In the genomic region with DNA sequence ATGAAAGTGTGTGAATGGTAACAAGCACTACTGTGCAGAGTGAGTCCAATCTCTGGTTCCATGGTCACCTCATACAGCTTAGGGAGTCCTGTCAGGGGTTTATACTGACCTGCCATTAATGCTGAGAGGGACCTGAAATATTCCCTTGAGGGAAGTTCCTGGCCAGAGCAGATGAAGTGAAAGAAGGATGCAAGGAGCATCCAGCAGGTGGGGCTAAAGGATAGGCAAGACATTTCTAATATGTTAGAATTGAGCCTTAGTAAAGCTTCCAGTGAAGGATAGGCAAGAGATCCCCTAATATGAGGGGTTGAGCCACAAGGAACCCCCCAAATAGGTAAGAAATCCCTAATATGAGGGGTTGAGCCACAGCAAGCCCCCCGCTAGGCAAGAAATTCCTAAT, we compare ENCODE assay signal across 10 cellular contexts. TPM values are rescaled to one million over a fixed set of nuclear protein-coding genes. Genes with fewer than 3 reads are reported as not detected.
DNase-seq lines count a peak whose midpoint lies in the region; ATAC-seq, FAIRE-seq and TF ChIP-seq lines count a peak whose summit lies in the region.
"Had no signal": no experiment of that assay in that cellular context is flagged by ENCODE, and none has a peak within 500 bp of the region (broad histone marks: within the 10 kb centered on the region; RNA-seq: fewer than 3 reads in every experiment).

No MANE protein-coding gene starts in this region.

- H3K79me2 ChIP-seq in DND-41 (ENCODE audit: insufficient read depth, low read length) (no peaks in the 10 kb centered on the region), GM12878 (ENCODE audit: control insufficient read depth, insufficient read depth, low read length) (no peaks in the 10 kb centered on the region)

- ATAC-seq in DND-41 (ENCODE audit: insufficient read depth, low read depth), result no peak
- no peak for ATAC-seq in IMR-90 (ENCODE audit: low read depth)
- ATAC-seq in GM12878, result no peak
- no peak for ATAC-seq in stimulated activated naive CD8-positive, alpha-beta T cell treated with anti-CD3 and anti-CD28 coated beads, Interleukin-15, Interleukin-2, amounts not matched to agents 100 U/mL and 50 U/mL, for 24 hours
- ATAC-seq in GM21447 (IDR thresholded peaks at IDR 0.05; ENCODE audit: unreplicated experiment), result no peak
- ATAC-seq: natural killer cell; stimulated activated naive CD8-positive, alpha-beta T cell treated with anti-CD3 and anti-CD28 coated beads, Interleukin-15, amount 100 ng/mL, for 72 hours had no signal

- no peak overlapping the region for H3K23ac ChIP-seq in IMR-90 (ENCODE audit: low read depth, low read length)

- no peak overlapping the region for H4K5ac ChIP-seq in IMR-90 (ENCODE audit: low read depth, low read length)

- intact Hi-C loops in IMR-90 (cut with micrococcal nuclease), result loop anchor here (5.0 kb wide), 1 partner anchor 58 kb away; a partner anchor contains a TSS
- intact Hi-C loops in GM12878 (cut with micrococcal nuclease; ENCODE audit: unreplicated experiment), result no loop called here

- dilution Hi-C loops in IMR-90 (cut with HindIII; ENCODE audit: low sequenced_read_pairs, unreplicated experiment), result no loop called here

- H3K9me3 Mint-ChIP-seq in endothelial cell (ENCODE audit: unreplicated experiment) (peaks cover 29% of the 10 kb centered on the region), mesothelial cell of epicardium (peaks cover 63% of the 10 kb centered on the region)

- no peak overlapping the region for H3K4ac ChIP-seq in IMR-90 (ENCODE audit: low read depth, low read length)

- POLR2A ChIA-PET in IMR-90 (lab: Charles Lee; ENCODE audit: unreplicated experiment) (no interaction called here), GM12878 (lab: Charles Lee) (no interaction called here)

- H3K27ac Mint-ChIP-seq in endothelial cell (ENCODE audit: unreplicated experiment) (no peak overlapping the region), mesothelial cell of epicardium (no peak overlapping the region)
- H3K27ac Mint-ChIP-seq: natural killer cell; stimulated activated naive CD8-positive, alpha-beta T cell treated with anti-CD3 and anti-CD28 coated beads, Interleukin-15, amount 100 ng/mL, for 72 hours had no signal

- H2BK15ac ChIP-seq in IMR-90 (ENCODE audit: low read depth, low read length), result no peak overlapping the region

- H3K36me3 Mint-ChIP-seq in endothelial cell (ENCODE audit: low read depth, unreplicated experiment) (peaks cover 20% of the 10 kb centered on the region), mesothelial cell of epicardium (peaks cover 3% of the 10 kb centered on the region)

- TF ChIP-seq POLR2A in IMR-90 (IDR thresholded peaks at IDR 0.05; ENCODE audit: low read depth, low read length), result no peak
- TF ChIP-seq POLR2A in GM12878 (IDR thresholded peaks at IDR 0.05; ENCODE audit: low read depth, low read length), result no peak

- no peak overlapping the region for H2AFZ ChIP-seq in DND-41 (ENCODE audit: low read depth, low read length)
- no peak overlapping the region for H2AFZ ChIP-seq in IMR-90 (replicated peaks; ENCODE audit: low read length, poor library complexity)
- H2AFZ ChIP-seq in GM12878 (ENCODE audit: control insufficient read depth, low read depth, low read length), result no peak overlapping the region

- H2AK5ac ChIP-seq in IMR-90 (ENCODE audit: low read depth, low read length), result no peak overlapping the region

- DNase-seq in DND-41 (peak; percentile 12), IMR-90 (peak; percentile 31), GM12878 (ENCODE audit: low read depth, low spot score) (no peak), medulla oblongata (ENCODE audit: extremely low spot score) (peak; percentile 46), endothelial cell (ENCODE audit: low spot score) (no peak), mesothelial cell of epicardium (ENCODE audit: low spot score in 2 of 2, unreplicated experiment in 2 of 2) (no peak)
- DNase-seq in stimulated activated naive CD8-positive, alpha-beta T cell treated with anti-CD3 and anti-CD28 coated beads, Interleukin-15, Interleukin-2, amounts not matched to agents 100 U/mL and 50 U/mL, for 24 hours, result no peak
- DNase-seq: natural killer cell; stimulated activated naive CD8-positive, alpha-beta T cell treated with anti-CD3 and anti-CD28 coated beads, Interleukin-15, amount 100 ng/mL, for 72 hours had no signal

- H3K4me3 Mint-ChIP-seq in endothelial cell (ENCODE audit: unreplicated experiment) (no peak overlapping the region), mesothelial cell of epicardium (no peak overlapping the region)
- H3K4me3 Mint-ChIP-seq: natural killer cell; stimulated activated naive CD8-positive, alpha-beta T cell treated with anti-CD3 and anti-CD28 coated beads, Interleukin-15, amount 100 ng/mL, for 72 hours had no signal

- no peak overlapping the region for H3K4me3 ChIP-seq in DND-41 (ENCODE audit: low read depth in 1 of 2, low read length in 2 of 2)
- H3K4me3 ChIP-seq in IMR-90 (ENCODE audit: insufficient read depth, low read depth, low read length), result no peak overlapping the region
- H3K4me3 ChIP-seq in GM12878, result no peak overlapping the region

- H3K36me3 ChIP-seq in DND-41 (ENCODE audit: insufficient read depth, low read length) (no peaks in the 10 kb centered on the region), IMR-90 (ENCODE audit: control insufficient read depth, insufficient read depth, low read length) (no peaks in the 10 kb centered on the region), GM12878 (ENCODE audit: control insufficient read depth in 2 of 2, insufficient read depth in 2 of 2, low read length in 1 of 2) (no peaks in the 10 kb centered on the region)

- no peak for TF ChIP-seq EP300 in GM12878 (IDR thresholded peaks at IDR 0.05; ENCODE audit: borderline replicate concordance in 1 of 2, control insufficient read depth in 1 of 2, low read depth in 2 of 2, low read length in 2 of 2)

- no peaks in the 10 kb centered on the region for H3K79me1 ChIP-seq in IMR-90 (ENCODE audit: low read depth in 1 of 2, low read length in 2 of 2)

- H3K9ac ChIP-seq in DND-41 (ENCODE audit: low read depth, low read length) (no peak overlapping the region), IMR-90 (ENCODE audit: low read depth, low read length) (no peak overlapping the region), GM12878 (ENCODE audit: control insufficient read depth, insufficient read depth, low read length) (no peak overlapping the region)

- H3K9me1 ChIP-seq in IMR-90 (ENCODE audit: insufficient read depth, low read length), result no peaks in the 10 kb centered on the region

- no peaks in the 10 kb centered on the region for H3K4me1 ChIP-seq in DND-41 (ENCODE audit: insufficient read depth, low read length)
- H3K4me1 ChIP-seq in IMR-90 (ENCODE audit: control insufficient read depth, insufficient read depth, low read length), result no peaks in the 10 kb centered on the region
- H3K4me1 ChIP-seq in GM12878 (ENCODE audit: control insufficient read depth, insufficient read depth, low read length), result no peaks in the 10 kb centered on the region

- TF ChIP-seq RAD21 in IMR-90 (IDR thresholded peaks at IDR 0.05; ENCODE audit: low read length) (peak; percentile 63), GM12878 (IDR thresholded peaks at IDR 0.05; ENCODE audit: insufficient read depth, low read depth, low read length) (peak; percentile 15; the same call in 1 of the 2 replicates)

- H2BK120ac ChIP-seq in IMR-90 (ENCODE audit: low read depth, low read length), result no peak overlapping the region

- no peak overlapping the region for H3K27ac ChIP-seq in DND-41 (ENCODE audit: low read length)
- no peak overlapping the region for H3K27ac ChIP-seq in IMR-90 (ENCODE audit: insufficient read depth, low read length)
- no peak overlapping the region for H3K27ac ChIP-seq in GM12878 (ENCODE audit: control insufficient read depth, insufficient read depth)

- SMC1A ChIA-PET in GM12878 (lab: Charles Lee; ENCODE audit: uncharacterized antibody, unreplicated experiment), result no interaction called here

- no peak overlapping the region for H4K8ac ChIP-seq in IMR-90 (ENCODE audit: low read depth in 2 of 2, low read length in 2 of 2)

- no peak overlapping the region for H2BK5ac ChIP-seq in IMR-90 (ENCODE audit: low read depth, low read length, poor library complexity, severe bottlenecking)

- H3K56ac ChIP-seq in IMR-90 (ENCODE audit: extremely low read depth, insufficient read depth, low read length), result no peak overlapping the region

- RAD21 ChIA-PET in GM12878 (lab: Charles Lee; ENCODE audit: unreplicated experiment), result no interaction called here

- no peak for FAIRE-seq in GM12878 (lab: Jason Lieb, UNC)

- H4K20me1 ChIP-seq in DND-41 (ENCODE audit: insufficient read depth, low read length) (no peaks in the 10 kb centered on the region), IMR-90 (ENCODE audit: insufficient read depth, low read length) (no peaks in the 10 kb centered on the region), GM12878 (ENCODE audit: control insufficient read depth, insufficient read depth) (no peaks in the 10 kb centered on the region)

- in situ Hi-C loops in IMR-90 (cut with MboI; ENCODE audit: low sequenced_read_pairs) (no loop called here), GM12878 (cut with MboI) (no loop called here)

- CTCF ChIA-PET in IMR-90 (lab: Yijun Ruan, JAX) (no interaction called here), GM12878 (lab: Yijun Ruan, JAX) (interaction anchor here (1.0 kb wide), 1 partner anchor 57 kb away, joined by 3 read pairs; no protein-coding TSS in a partner anchor)

- H3K4me1 Mint-ChIP-seq in endothelial cell (ENCODE audit: unreplicated experiment) (no peaks in the 10 kb centered on the region), mesothelial cell of epicardium (no peaks in the 10 kb centered on the region)
- H3K4me1 Mint-ChIP-seq: natural killer cell; stimulated activated naive CD8-positive, alpha-beta T cell treated with anti-CD3 and anti-CD28 coated beads, Interleukin-15, amount 100 ng/mL, for 72 hours had no signal

- H3K27me3 ChIP-seq in DND-41 (ENCODE audit: insufficient read depth, low read length, poor library complexity), result no peaks in the 10 kb centered on the region
- no peaks in the 10 kb centered on the region for H3K27me3 ChIP-seq in IMR-90 (ENCODE audit: control insufficient read depth, insufficient read depth, low read length)
- no peaks in the 10 kb centered on the region for H3K27me3 ChIP-seq in GM12878 (replicated peaks in 1 of 2; ENCODE audit: control insufficient read depth in 2 of 2, insufficient read depth in 2 of 2, low read length in 1 of 2)

- no peak overlapping the region for H4K91ac ChIP-seq in IMR-90 (ENCODE audit: insufficient read depth, low read depth, low read length)

- BruUV-seq in IMR-90 (replicated peaks; lab: Mats Ljungman, UMichigan) (no TSS peak), GM12878 (replicated peaks; lab: Mats Ljungman, UMichigan) (no TSS peak)

- WGBS in IMR-90 (ENCODE audit: extremely low coverage in 2 of 2, insufficient read length in 1 of 2), 2 experiments, result no CpG with 5 or more reads among the region's 1 CpG
- WGBS in GM12878 (ENCODE audit: insufficient coverage, insufficient replicate concordance, low lambda C conversion rate, missing lambda C conversion rate), result 0% methylated on average over 1 of the region's 1 CpG

- no peak overlapping the region for H3K18ac ChIP-seq in IMR-90 (ENCODE audit: low read depth, low read length)

- no peak overlapping the region for H2AK9ac ChIP-seq in IMR-90 (replicated peaks; ENCODE audit: low read depth, low read length, poor library complexity)

- no peaks in the 10 kb centered on the region for H3K27me3 Mint-ChIP-seq in endothelial cell (ENCODE audit: unreplicated experiment)
- H3K27me3 Mint-ChIP-seq in mesothelial cell of epicardium (ENCODE audit: low read depth), result no peaks in the 10 kb centered on the region
- H3K27me3 Mint-ChIP-seq: stimulated activated naive CD8-positive, alpha-beta T cell treated with anti-CD3 and anti-CD28 coated beads, Interleukin-15, amount 100 ng/mL, for 72 hours had no signal

- H3K9me3 ChIP-seq in DND-41 (ENCODE audit: insufficient read depth, low read length, severe bottlenecking) (peaks cover 27% of the 10 kb centered on the region), IMR-90 (ENCODE audit: control insufficient read depth, insufficient read depth, low read length) (peaks cover 14% of the 10 kb centered on the region), GM12878 (replicated peaks; ENCODE audit: control insufficient read depth, insufficient read depth, low read length) (peaks cover 12% of the 10 kb centered on the region; the same call in 2 of the 3 replicates)

- H3K4me2 ChIP-seq in DND-41 (ENCODE audit: insufficient read depth, low read length) (no peak overlapping the region), IMR-90 (ENCODE audit: low read depth, low read length) (no peak overlapping the region), GM12878 (ENCODE audit: control insufficient read depth, insufficient read depth) (no peak overlapping the region)

- no peak overlapping the region for H2BK20ac ChIP-seq in IMR-90 (ENCODE audit: low read depth, low read length)

- TF ChIP-seq CTCF in DND-41 (IDR thresholded peaks at IDR 0.05; ENCODE audit: borderline replicate concordance, extremely low read depth, low read length, poor library complexity, severe bottlenecking) (peak; percentile 49), IMR-90 (conservative IDR thresholded peaks at IDR 0.05; ENCODE audit: low read depth, low read length) (peak; percentile 41), GM12878 (IDR thresholded peaks at IDR 0.05 in 2 of 3, conservative IDR thresholded peaks at IDR 0.05 in 1 of 3; ENCODE audit: control insufficient read depth in 2 of 3, extremely low read depth in 1 of 3, insufficient read depth in 1 of 3, low read depth in 3 of 3, low read length in 3 of 3) (0 out of 6 replicates have a peak, but pooled peaks of 2 of the 3 experiments have one; percentile 16 to 31), endothelial cell (IDR thresholded peaks at IDR 0.05; ENCODE audit: unreplicated experiment) (no peak), mesothelial cell of epicardium (IDR thresholded peaks at IDR 0.05; ENCODE audit: unreplicated experiment) (no peak)

- H3K14ac ChIP-seq in IMR-90 (replicated peaks; ENCODE audit: low read depth, low read length), result no peak overlapping the region

RNA-seq across cellular contexts. Expression of a gene that starts 25.5 kb away (rescaled TPM):
- total RNA-seq in IMR-90 (2012; rRNA removed), result 1.1 and 1.4 TPM in 2 replicates
- 2.0 and 2.1 TPM in 2 replicates for polyA plus RNA-seq in IMR-90 (2012; rRNA removed)
- 0.75 and 1.0 TPM in 2 replicates for polyA plus RNA-seq in IMR-90 (2012; cell fraction: cytosol; rRNA removed)
- polyA plus RNA-seq in IMR-90 (2012; cell fraction: nucleus; rRNA removed; ENCODE audit: low replicate concordance), result 3.1 and 9.5 TPM in 2 replicates
- total RNA-seq in GM12878 (2013; cell fraction: nucleolus; rRNA removed), result 21.1 and 27.3 TPM in 2 replicates
- 6.6 and 7.8 TPM in 2 replicates for total RNA-seq in GM12878 (2014; rRNA removed)
- 9.5 and 9.7 TPM in 2 replicates for total RNA-seq in GM12878 (2014; rRNA removed; fragmentation: Illumina TruSeq; extraction: Trizol)
- total RNA-seq in GM12878 (2021), result 7.3 and 7.5 TPM in 2 replicates
- polyA plus RNA-seq in GM12878 (2011; ENCODE audit: low read depth), result 7.8 TPM
- 12.0 and 13.7 TPM in 2 replicates for polyA plus RNA-seq in GM12878 (2011; rRNA removed)
- polyA plus RNA-seq in GM12878 (2011; cell fraction: cytosol; rRNA removed), result 13.2 and 13.4 TPM in 2 replicates
- 10.9 and 11.2 TPM in 2 replicates for polyA plus RNA-seq in GM12878 (2011; cell fraction: nucleus; rRNA removed)
- polyA plus RNA-seq in GM12878 (2012), result 6.5 and 9.7 TPM in 2 replicates
- polyA plus RNA-seq in GM12878 (2014; fragmentation: Illumina TruSeq; extraction: Trizol), result 10.0 and 10.4 TPM in 2 replicates
- 10 to 100 TPM in 1 of 2 experiments, 1 to 10 TPM in 1; 9.8 to 16.7 TPM for polyA plus RNA-seq in GM12878 (2014; fragmentation: Nextera tagmentation; extraction: Ambion mirVana)
- polyA plus RNA-seq in GM12878 (2014; rRNA removed), result 11.3 and 13.1 TPM in 2 replicates
- polyA plus RNA-seq in GM12878 (2016; fragmentation: Nextera tagmentation; extraction: Ambion mirVana), result 1 to 10 TPM; 6.3 to 7.1 TPM
- polyA minus RNA-seq in GM12878 (2011; rRNA and poly(A)+ RNA removed), result 20.9 and 21.9 TPM in 2 replicates
- polyA minus RNA-seq in GM12878 (2011; cell fraction: cytosol; rRNA and poly(A)+ RNA removed), result 2.9 and 4.0 TPM in 2 replicates
- 5.4 and 10.3 TPM in 2 replicates for polyA minus RNA-seq in GM12878 (2011; cell fraction: nucleus; rRNA and poly(A)+ RNA removed)
- 7.3 TPM for total RNA-seq in endothelial cell (ENCODE audit: unreplicated experiment)
- 16.9 to 18.6 TPM (median 18.4 TPM) in 3 replicates for total RNA-seq in mesothelial cell of epicardium

RNA-seq across cellular contexts. Expression of a gene that starts 55.5 kb away (rescaled TPM):
- not detected in 2 replicates for total RNA-seq in IMR-90 (2012; rRNA removed)
- polyA plus RNA-seq in IMR-90 (2012; rRNA removed), result not detected in 2 replicates
- not detected in 2 replicates for polyA plus RNA-seq in IMR-90 (2012; cell fraction: cytosol; rRNA removed)
- polyA plus RNA-seq in IMR-90 (2012; cell fraction: nucleus; rRNA removed; ENCODE audit: low replicate concordance), result 0.01 and 0.10 TPM in 2 replicates
- total RNA-seq in GM12878 (2013; cell fraction: nucleolus; rRNA removed), result 2.9 and 4.2 TPM in 2 replicates
- total RNA-seq in GM12878 (2014; rRNA removed), result 0.11 and 0.17 TPM in 2 replicates
- total RNA-seq in GM12878 (2014; rRNA removed; fragmentation: Illumina TruSeq; extraction: Trizol), result 0.49 and 0.60 TPM in 2 replicates
- total RNA-seq in GM12878 (2021), result 0.21 TPM in 2 replicates
- polyA plus RNA-seq in GM12878 (2011; ENCODE audit: low read depth), result not detected
- 0.24 and 0.35 TPM in 2 replicates for polyA plus RNA-seq in GM12878 (2011; rRNA removed)
- 0.03 and 0.08 TPM in 2 replicates for polyA plus RNA-seq in GM12878 (2011; cell fraction: cytosol; rRNA removed)
- polyA plus RNA-seq in GM12878 (2011; cell fraction: nucleus; rRNA removed), result 0.60 and 0.64 TPM in 2 replicates
- 0.10 and 0.39 TPM in 2 replicates for polyA plus RNA-seq in GM12878 (2012)
- 0.16 and 0.44 TPM in 2 replicates for polyA plus RNA-seq in GM12878 (2014; fragmentation: Illumina TruSeq; extraction: Trizol)
- polyA plus RNA-seq in GM12878 (2014; fragmentation: Nextera tagmentation; extraction: Ambion mirVana), result under 1 TPM; 0.08 to 0.15 TPM
- 0.15 and 0.35 TPM in 2 replicates for polyA plus RNA-seq in GM12878 (2014; rRNA removed)
- under 1 TPM in 1 of 2 experiments, not detected in 1; 0.17 TPM for polyA plus RNA-seq in GM12878 (2016; fragmentation: Nextera tagmentation; extraction: Ambion mirVana)
- 0.29 and 0.77 TPM in 2 replicates for polyA minus RNA-seq in GM12878 (2011; rRNA and poly(A)+ RNA removed)
- not detected in 2 replicates for polyA minus RNA-seq in GM12878 (2011; cell fraction: cytosol; rRNA and poly(A)+ RNA removed)
- polyA minus RNA-seq in GM12878 (2011; cell fraction: nucleus; rRNA and poly(A)+ RNA removed), result 0.36 and 1.5 TPM in 2 replicates
- 0.33 TPM for total RNA-seq in endothelial cell (ENCODE audit: unreplicated experiment)
- total RNA-seq in mesothelial cell of epicardium, result 0.72 to 1.3 TPM (median 0.94 TPM) in 3 replicates

RNA-seq across cellular contexts. Expression of a gene that starts 57.3 kb away (rescaled TPM):
- total RNA-seq in IMR-90 (2012; rRNA removed), result 5.6 and 10.6 TPM in 2 replicates
- polyA plus RNA-seq in IMR-90 (2012; rRNA removed), result 4.1 TPM in 2 replicates
- polyA plus RNA-seq in IMR-90 (2012; cell fraction: cytosol; rRNA removed), result 1.2 and 1.3 TPM in 2 replicates
- 0.45 and 2.2 TPM in 2 replicates for polyA plus RNA-seq in IMR-90 (2012; cell fraction: nucleus; rRNA removed; ENCODE audit: low replicate concordance)
- 26.3 and 27.5 TPM in 2 replicates for total RNA-seq in GM12878 (2013; cell fraction: nucleolus; rRNA removed)
- 24.7 and 31.6 TPM in 2 replicates for total RNA-seq in GM12878 (2014; rRNA removed)
- 23.4 and 23.5 TPM in 2 replicates for total RNA-seq in GM12878 (2014; rRNA removed; fragmentation: Illumina TruSeq; extraction: Trizol)
- total RNA-seq in GM12878 (2021), result 21.7 and 21.8 TPM in 2 replicates
- polyA plus RNA-seq in GM12878 (2011; ENCODE audit: low read depth), result 5.8 TPM
- polyA plus RNA-seq in GM12878 (2011; rRNA removed), result 10.9 and 18.2 TPM in 2 replicates
- polyA plus RNA-seq in GM12878 (2011; cell fraction: cytosol; rRNA removed), result 4.5 and 6.2 TPM in 2 replicates
- 7.9 and 10.2 TPM in 2 replicates for polyA plus RNA-seq in GM12878 (2011; cell fraction: nucleus; rRNA removed)
- 8.7 and 12.1 TPM in 2 replicates for polyA plus RNA-seq in GM12878 (2012)
- 18.4 and 20.0 TPM in 2 replicates for polyA plus RNA-seq in GM12878 (2014; fragmentation: Illumina TruSeq; extraction: Trizol)
- polyA plus RNA-seq in GM12878 (2014; fragmentation: Nextera tagmentation; extraction: Ambion mirVana), result 10 to 100 TPM; 34.3 to 49.9 TPM
- 17.2 and 22.9 TPM in 2 replicates for polyA plus RNA-seq in GM12878 (2014; rRNA removed)
- polyA plus RNA-seq in GM12878 (2016; fragmentation: Nextera tagmentation; extraction: Ambion mirVana), result 10 to 100 TPM; 32.7 to 38.7 TPM
- polyA minus RNA-seq in GM12878 (2011; rRNA and poly(A)+ RNA removed), result 7.5 and 13.4 TPM in 2 replicates
- 6.1 TPM in 2 replicates for polyA minus RNA-seq in GM12878 (2011; cell fraction: cytosol; rRNA and poly(A)+ RNA removed)
- 13.3 and 23.3 TPM in 2 replicates for polyA minus RNA-seq in GM12878 (2011; cell fraction: nucleus; rRNA and poly(A)+ RNA removed)
- 10.2 TPM for total RNA-seq in endothelial cell (ENCODE audit: unreplicated experiment)
- total RNA-seq in mesothelial cell of epicardium, result 9.6 to 13.7 TPM (median 10.6 TPM) in 3 replicates

Comparison
In these comparisons a context has a peak if more than half of its experiments do, and no peak if none do; other contexts are left out.
1. DNase-seq: peak in DND-41 (single experiment), IMR-90 (single experiment) and medulla oblongata (single experiment); none in GM12878 (single experiment), stimulated activated naive CD8-positive, alpha-beta T cell treated with anti-CD3 and anti-CD28 coated beads, Interleukin-15, Interleukin-2, amounts not matched to agents 100 U/mL and 50 U/mL, for 24 hours (single experiment), endothelial cell (single experiment) and mesothelial cell of epicardium (0 of 2).
2. CTCF ChIP-seq: peak in DND-41 (single experiment), IMR-90 (single experiment) and GM12878 (2 of 3); none in endothelial cell (single experiment) and mesothelial cell of epicardium (single experiment).